ENCODE assay signal across 1 cellular context in genomic region chr1:41003640-41004220, GRCh38.
TF ChIP-seq lines count a peak whose summit lies in the region.

No MANE protein-coding gene starts in this region.

TF ChIP-seq in K562, 482 proteins besides CTCF, POLR2A, EP300 and RAD21 (continued from another document and continues in another):
- TF ChIP-seq MAFG (tag; conservative IDR thresholded peaks at IDR 0.05) (peak; percentile 40; the same call in 1 of the 2 replicates), CBX3 (IDR thresholded peaks at IDR 0.05; ENCODE audit: borderline replicate concordance in 1 of 2, low read length in 2 of 2) (peak in 1 of 2 experiments; percentile 96; a peak in 2 of 3 replicates), SMARCB1 (IDR thresholded peaks at IDR 0.05; ENCODE audit: insufficient read length, low read depth) (peak; percentile 37), MNT (conservative IDR thresholded peaks at IDR 0.05) (peak; percentile 99 to 100), KLF6 (CRISPR knock-in tag; IDR thresholded peaks at IDR 0.05; ENCODE audit: borderline replicate concordance) (no peak), ATF3 (IDR thresholded peaks at IDR 0.05) (peak; percentile 70; the same call in 1 of the 2 replicates), ATF3 (CRISPR knock-in tag; conservative IDR thresholded peaks at IDR 0.05) (peak; percentile 93), HMGN3 (IDR thresholded peaks at IDR 0.05; ENCODE audit: borderline replicate concordance, extremely low read depth, insufficient read length, low read depth, low read length) (peak; percentile 91), HBP1 (CRISPR knock-in tag; IDR thresholded peaks at IDR 0.05) (no peak), YY1 (IDR thresholded peaks at IDR 0.05; ENCODE audit: borderline replicate concordance in 1 of 3, control insufficient read depth in 1 of 3, extremely low read depth in 1 of 3, insufficient read depth in 3 of 3, insufficient read length in 1 of 3, insufficient replicate concordance in 2 of 3, low read depth in 1 of 3, low read length in 2 of 3) (peak in 2 of 3 experiments; percentile 44 to 66), MAFK (IDR thresholded peaks at IDR 0.05; ENCODE audit: low read length) (no peak), ATF7 (IDR thresholded peaks at IDR 0.05) (peak; percentile 94), TRIM28 (IDR thresholded peaks at IDR 0.05) (peak; percentile 82), TGIF2 (CRISPR knock-in tag; IDR thresholded peaks at IDR 0.05) (no peak; the same call in 1 of the 2 replicates), ETS1 (conservative IDR thresholded peaks at IDR 0.05; ENCODE audit: control insufficient read depth, low read depth, low read length) (peak; percentile 94), ZFPM2 (CRISPR knock-in tag; IDR thresholded peaks at IDR 0.05) (no peak), ZC3H11A (IDR thresholded peaks at IDR 0.05; ENCODE audit: low read depth, low read length) (no peak), TAF1 (IDR thresholded peaks at IDR 0.05; ENCODE audit: control insufficient read depth, extremely low read depth, insufficient read depth, low read length, severe bottlenecking) (peak; percentile 45), THAP12 (CRISPR knock-in tag; IDR thresholded peaks at IDR 0.05) (0 out of 2 replicates have a peak, but pooled peaks have one; percentile 35), SMARCE1 (IDR thresholded peaks at IDR 0.05) (peak; percentile 95), DACH1 (IDR thresholded peaks at IDR 0.05; ENCODE audit: partially characterized antibody) (peak; percentile 99), SP1 (CRISPR knock-in tag; IDR thresholded peaks at IDR 0.05) (peak; percentile 86), SMARCA4 (IDR thresholded peaks at IDR 0.05) (peak; percentile 94), TARDBP (IDR thresholded peaks at IDR 0.05) (0 out of 2 replicates have a peak, but pooled peaks have one; percentile 74), RBM22 (IDR thresholded peaks at IDR 0.05; ENCODE audit: low read depth, low read length, poor library complexity, severe bottlenecking) (no peak), HDAC2 (IDR thresholded peaks at IDR 0.05) (peak; percentile 99), HOMEZ (CRISPR knock-in tag; IDR thresholded peaks at IDR 0.05) (no peak), KLF13 (tag; IDR thresholded peaks at IDR 0.05; ENCODE audit: borderline replicate concordance, low read depth) (0 out of 2 replicates have a peak, but pooled peaks have one; percentile 11), CBX5 (IDR thresholded peaks at IDR 0.05; ENCODE audit: borderline replicate concordance, low read depth) (peak; percentile 67; the same call in 1 of the 2 replicates), ARID3B (CRISPR knock-in tag; IDR thresholded peaks at IDR 0.05; ENCODE audit: borderline replicate concordance) (no peak), SMAD4 (CRISPR knock-in tag; conservative IDR thresholded peaks at IDR 0.05) (peak; percentile 94), VEZF1 (CRISPR knock-in tag; IDR thresholded peaks at IDR 0.05) (peak; percentile 78), ZNF76 (CRISPR knock-in tag; IDR thresholded peaks at IDR 0.05; ENCODE audit: borderline replicate concordance) (0 out of 2 replicates have a peak, but pooled peaks have one; percentile 11), LEF1 (IDR thresholded peaks at IDR 0.05) (peak; percentile 96), CEBPZ (IDR thresholded peaks at IDR 0.05; ENCODE audit: borderline replicate concordance, low read depth, low read length) (no peak), BHLHE40 (IDR thresholded peaks at IDR 0.05; ENCODE audit: low read length) (peak; percentile 100), E2F6 (IDR thresholded peaks at IDR 0.05; ENCODE audit: borderline replicate concordance in 1 of 2, extremely low read depth in 1 of 2, insufficient read depth in 1 of 2, insufficient read length in 1 of 2, low read depth in 1 of 2, low read length in 1 of 2, poor library complexity in 1 of 2, severe bottlenecking in 1 of 2) (peak; percentile 84 to 88), ADNP (tag; IDR thresholded peaks at IDR 0.05) (peak; percentile 82; the same call in 1 of the 2 replicates), FOXP1 (CRISPR knock-in tag; IDR thresholded peaks at IDR 0.05) (0 out of 2 replicates have a peak, but pooled peaks have one; percentile 47), ZNF395 (CRISPR knock-in tag; IDR thresholded peaks at IDR 0.05) (peak; percentile 92)
